In the genomic region with DNA sequence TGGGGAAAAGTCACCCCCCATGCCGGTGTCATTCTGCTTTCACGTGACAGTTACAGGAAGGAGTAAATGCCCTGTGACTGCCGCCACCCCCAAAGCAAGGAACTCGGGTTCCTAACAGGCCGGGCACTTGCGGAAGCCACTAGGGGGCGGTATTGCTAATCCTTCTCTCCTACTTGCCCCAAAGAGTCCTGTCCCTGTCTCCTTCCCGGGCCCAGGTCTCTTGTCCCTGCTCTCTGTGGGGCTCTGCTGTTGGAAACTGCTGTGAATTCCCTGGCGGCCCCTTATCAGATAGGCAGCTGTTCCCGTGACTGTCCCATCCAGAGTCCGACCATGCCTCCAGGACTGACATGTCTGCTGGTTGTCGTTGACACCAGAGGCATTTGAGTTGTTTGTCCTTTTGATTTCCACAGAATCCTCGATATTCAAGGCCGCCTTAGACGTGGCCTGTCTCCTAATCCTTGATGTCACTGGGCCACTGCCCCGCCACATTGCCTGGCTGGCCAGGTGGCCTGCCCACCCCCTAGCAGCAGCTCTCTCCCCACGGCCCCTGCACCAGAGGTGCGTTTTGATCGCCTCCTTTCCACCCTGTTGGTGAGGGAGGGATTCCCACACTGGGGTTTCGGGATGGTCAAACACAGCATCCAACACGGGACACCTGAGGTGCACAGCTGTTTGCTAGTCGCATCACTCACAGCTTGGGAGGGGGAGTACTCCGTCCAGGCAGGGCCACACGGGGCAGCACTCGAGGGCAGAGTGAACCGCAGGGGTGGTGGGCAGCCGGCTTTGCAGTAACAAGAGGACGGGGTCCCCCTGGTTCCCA, we compare ENCODE assay signal across 8 cellular contexts. TPM values are rescaled to one million over a fixed set of nuclear protein-coding genes. Genes with fewer than 3 reads are reported as not detected.
A peak's percentile ranks its signal among the peaks of the same experiment; 100 is the strongest.
DNase-seq lines count a peak whose midpoint lies in the region; ATAC-seq and TF ChIP-seq lines count a peak whose summit lies in the region.

No MANE protein-coding gene starts in this region.

- H3K27ac ChIP-seq in left lung: no peak overlapping the region

- peaks cover 0 to 6% of the 10 kb centered on the region in 2 donors for H3K36me3 ChIP-seq in left lung

- ATAC-seq in left lung (peak; percentile 41), GM21381 (IDR thresholded peaks at IDR 0.05; ENCODE audit: unreplicated experiment) (no peak), GM21390 (IDR thresholded peaks at IDR 0.05; ENCODE audit: unreplicated experiment) (no peak)

- no peak overlapping the region for H3K4me3 ChIP-seq in left lung

- in situ Hi-C loops in T47D (cut with HindIII; ENCODE audit: low pct_unique_long_range_greater_than_20kb, low sequenced_read_pairs): no loop called here

- peak; percentile 21 for DNase-seq in DMS 273 treated with DMSO at 0.1 percent for 48 hours (lab: John Stamatoyannopoulos, UW)
- peak; percentile 59 for DNase-seq in HCEC 1CT
- DNase-seq in RPMI7951 (ENCODE audit: low read depth): peak; percentile 51
- DNase-seq in T47D (ENCODE audit: low read depth in 1 of 2, low spot score in 1 of 2): peak; percentile 55 to 80
- DNase-seq in left lung: peak in 1 of 2 donors; percentile 50
- peak; percentile 50 for DNase-seq in ureter (ENCODE audit: low spot score)

- intact Hi-C loops in left lung (cut with DNase I): no loop called here

- no peaks in the 10 kb centered on the region for H3K27me3 ChIP-seq in left lung

- peak; percentile 59 to 64 for TF ChIP-seq CTCF in left lung (IDR thresholded peaks at IDR 0.05)

- no peaks in the 10 kb centered on the region for H3K9me3 ChIP-seq in left lung

- no peaks in the 10 kb centered on the region for H3K4me1 ChIP-seq in left lung

RNA-seq across cellular contexts. Expression of a gene that starts 37.3 kb away (rescaled TPM):
- total RNA-seq in RPMI7951 (2014; rRNA removed; shearing (Covaris generic)): 8.4 and 10.3 TPM in 2 replicates
- total RNA-seq in left lung (1 to 10 TPM; 4.1 to 6.6 TPM), ureter (2.4 TPM)

RNA-seq across cellular contexts. Expression of a gene that starts 57.4 kb away (rescaled TPM):
- total RNA-seq in RPMI7951 (2014; rRNA removed; shearing (Covaris generic)): not detected in 2 replicates
- total RNA-seq in left lung (not detected), ureter (not detected)
